30 cellular contexts compared by ENCODE assay signal in the genomic region with DNA sequence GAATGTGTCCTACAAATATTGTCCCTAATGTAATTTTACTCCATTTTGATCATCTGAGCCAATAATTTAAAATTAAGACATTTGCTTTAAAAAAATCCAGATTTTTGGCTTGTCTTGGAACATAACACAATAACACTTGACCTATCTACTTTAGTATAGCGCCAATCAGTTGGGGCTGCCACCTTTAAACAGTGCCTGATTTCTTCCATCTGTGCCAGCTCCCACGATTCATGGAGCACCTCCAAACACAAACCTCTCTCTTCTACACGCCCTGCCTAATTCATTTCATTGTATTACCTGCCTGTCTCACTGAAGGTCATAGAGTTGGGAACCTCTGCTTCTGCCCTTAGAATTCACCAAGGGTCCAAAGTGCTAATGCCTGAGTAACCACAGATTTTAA.
"Had no signal": no experiment of that assay in that cellular context is flagged by ENCODE, and none has a peak within 500 bp of the region (broad histone marks: within the 10 kb centered on the region; RNA-seq: fewer than 3 reads in every experiment).

No MANE protein-coding gene starts in this region.

- H3K4me1 Mint-ChIP-seq: T-cell had no signal

- H3K4me3 ChIP-seq: K562, PC-9, SJCRH30, SK-N-MC had no signal

- DNase-seq: Kasumi-1, KG1, MM.1S, MV-4-11, NCI-H1105, NCI-H1417 treated with DMSO at 0.1 percent for 48 hours, NCI-H1436 treated with DMSO at 0.1 percent for 48 hours, NCI-H1694 treated with DMSO at 0.1 percent for 48 hours, NCI-H187 treated with DMSO at 0.1 percent for 48 hours, NCI-H2029, NCI-H2081, NCI-H2171 treated with DMSO at 0.1 percent for 48 hours, NCI-H2227 treated with DMSO at 0.1 percent for 48 hours, NCI-H345, NCI-H446, NCI-H510A treated with DMSO at 0.1 percent for 48 hours, NCI-H524 treated with DMSO at 0.1 percent for 48 hours, NCI-H526 treated with DMSO at 0.1 percent for 48 hours, NCI-H774, PC-9, SHP77, SIG-M5, SJCRH30, T-cell had no signal

- H3K27me3 Mint-ChIP-seq: T-cell had no signal

- H3K27ac Mint-ChIP-seq: T-cell had no signal

- ATAC-seq: K562, Panc1, Right ventricle myocardium inferior, SK-N-SH treated with all-trans-retinoic acid at 6 μM for 48 hours, T-cell had no signal

- H3K4me3 Mint-ChIP-seq: T-cell had no signal

- H3K9me3 ChIP-seq: SJCRH30 had no signal

- H3K27me3 ChIP-seq: SJCRH30 had no signal

- H3K4me1 ChIP-seq: SJCRH30 had no signal

- H3K36me3 Mint-ChIP-seq: T-cell had no signal

- H3K27ac ChIP-seq: PC-9, RWPE1, SJCRH30, SK-N-MC had no signal

- H3K36me3 ChIP-seq: SJCRH30 had no signal
